In the genomic region with DNA sequence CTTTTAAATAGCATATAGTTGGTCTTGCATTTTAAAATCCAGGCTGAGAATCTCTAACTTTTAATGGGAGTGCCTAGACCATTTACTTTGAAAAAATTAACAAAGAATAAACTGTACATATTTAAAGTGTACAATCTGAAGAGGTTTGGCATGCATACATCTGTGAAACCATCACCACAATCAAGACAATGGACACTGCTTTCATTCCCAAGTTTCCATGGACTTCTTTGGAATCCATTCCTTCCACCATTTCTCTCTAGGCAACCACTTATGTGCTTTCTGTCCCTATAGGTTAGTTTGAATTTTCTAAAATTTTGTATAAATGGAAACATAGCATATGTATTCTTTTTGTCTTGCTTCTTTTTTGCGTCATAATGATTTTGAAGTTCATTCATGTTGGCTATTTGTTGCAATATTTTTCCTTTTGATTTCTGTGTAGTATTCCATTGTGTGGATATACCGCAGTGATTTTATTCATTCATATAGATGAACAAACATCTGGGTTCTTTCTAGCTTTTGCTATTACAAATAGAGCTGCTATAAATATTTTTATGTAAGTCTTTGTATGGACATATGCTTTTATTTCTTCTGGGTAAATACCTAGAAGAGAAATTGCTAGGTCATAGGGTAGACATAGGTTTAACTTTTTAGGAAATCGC, we compare ENCODE assay signal across 22 cellular contexts.
"Had no signal": no experiment of that assay in that cellular context is flagged by ENCODE, and none has a peak within 500 bp of the region (broad histone marks: within the 10 kb centered on the region; RNA-seq: fewer than 3 reads in every experiment).

No MANE protein-coding gene starts in this region.

- H3K4me3 Mint-ChIP-seq: IgD-negative memory B cell, T-cell had no signal

- H3K4me2 ChIP-seq: KMS-11 had no signal

- H3K9ac ChIP-seq: KMS-11 had no signal

- H3K27ac Mint-ChIP-seq: IgD-negative memory B cell, T-cell had no signal

- H3K4me1 Mint-ChIP-seq: IgD-negative memory B cell, T-cell had no signal

- H3K4me3 ChIP-seq: K562 had no signal

- DNase-seq: Kasumi-1, MM.1S, NCI-H1092 treated with DMSO at 0.1 percent for 48 hours, NCI-H1417, NCI-H1436 treated with DMSO at 0.1 percent for 48 hours, NCI-H1694, NCI-H187 treated with DMSO at 0.1 percent for 48 hours, NCI-H2029 treated with DMSO at 0.1 percent for 48 hours, NCI-H2171 treated with DMSO at 0.1 percent for 48 hours, NCI-H345, NCI-H446 treated with DMSO at 0.1 percent for 48 hours, NCI-H510A treated with DMSO at 0.1 percent for 48 hours, NCI-H526, PC-3, SHP77, SW 1271, T-cell had no signal

- H3K27me3 Mint-ChIP-seq: IgD-negative memory B cell, T-cell had no signal

- ATAC-seq: K562, Panc1, PC-3, T-cell had no signal

- H3K27ac ChIP-seq: KMS-11, RWPE1 had no signal
